ENCODE assay signal across 8 cellular contexts in the genomic region with DNA sequence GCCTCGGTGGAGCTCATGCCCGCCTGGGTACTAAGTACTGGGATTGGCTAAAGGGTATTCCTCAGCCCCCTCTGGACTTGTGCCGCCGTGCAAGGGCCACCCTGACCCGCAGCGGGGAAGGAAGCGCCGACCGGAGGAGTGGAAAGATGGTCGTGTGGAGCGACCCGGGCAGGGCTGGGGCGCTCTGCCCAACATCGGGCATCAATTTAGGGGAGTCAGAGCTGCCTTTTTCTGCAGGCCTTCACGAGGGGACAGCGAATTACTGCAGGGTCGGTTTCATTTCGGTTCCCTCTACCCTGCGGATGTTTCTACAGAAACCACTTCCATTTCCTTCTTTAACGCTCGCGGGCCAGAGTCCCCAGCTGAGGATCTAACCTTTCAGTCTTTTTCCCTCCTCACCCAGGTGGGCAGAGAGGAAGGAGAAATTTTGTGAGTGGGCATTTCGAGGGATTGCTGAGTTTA. TPM values are rescaled to one million over a fixed set of nuclear protein-coding genes. Genes with fewer than 3 reads are reported as not detected.
A peak's percentile ranks its signal among the peaks of the same experiment; 100 is the strongest.
DNase-seq lines count a peak whose midpoint lies in the region; ATAC-seq and TF ChIP-seq lines count a peak whose summit lies in the region.

No MANE protein-coding gene starts in this region.

- peaks cover 56% of the 10 kb centered on the region for H3K4me1 Mint-ChIP-seq in activated naive CD4-positive, alpha-beta T cell treated with anti-CD3 and anti-CD28 coated beads for 36 hours (ENCODE audit: low read depth)
- H3K4me1 Mint-ChIP-seq in activated CD4-positive, alpha-beta memory T cell treated with anti-CD3 and anti-CD28 coated beads for 36 hours (ENCODE audit: low read depth): peaks cover 50% of the 10 kb centered on the region

- H3K4me1 ChIP-seq in right atrium auricular region: peaks cover 0 to 53% of the 10 kb centered on the region in 2 donors
- peaks cover 8 to 32% (median 20%) of the 10 kb centered on the region in 3 donors for H3K4me1 ChIP-seq in skeletal muscle tissue (ENCODE audit: control insufficient read depth in 3 of 3, insufficient read depth in 3 of 3, low read length in 3 of 3)

- peak overlapping the region; percentile 90 to 100 (median 99) for H3K9ac ChIP-seq in skeletal muscle tissue (ENCODE audit: low read depth in 1 of 3, low read length in 3 of 3)

- H3K27ac ChIP-seq in right atrium auricular region (peak overlapping the region; percentile 98 to 99), skeletal muscle tissue (ENCODE audit: low read depth, low read length) (peak overlapping the region; percentile 100)

- H3K4me3 Mint-ChIP-seq in activated naive CD4-positive, alpha-beta T cell treated with anti-CD3 and anti-CD28 coated beads for 36 hours: peak overlapping the region; percentile 96
- peak overlapping the region; percentile 86 for H3K4me3 Mint-ChIP-seq in activated CD4-positive, alpha-beta memory T cell treated with anti-CD3 and anti-CD28 coated beads for 36 hours

- H3K4me3 ChIP-seq in right atrium auricular region: peak overlapping the region; percentile 79 to 87
- peak overlapping the region; percentile 91 to 98 (median 96) for H3K4me3 ChIP-seq in skeletal muscle tissue (ENCODE audit: low read length in 3 of 3)

- no peak for TF ChIP-seq CTCF in right atrium auricular region (IDR thresholded peaks at IDR 0.05)

- CTCF ChIA-PET in activated naive CD4-positive, alpha-beta T cell treated with anti-CD3 and anti-CD28 coated beads for 36 hours (lab: Charles Lee): interaction anchor here (0.6 to 1.6 kb wide), 5 partner anchors 15 to 95 kb away, joined by 3 to 9 read pairs (median 3); a partner anchor contains a TSS
- CTCF ChIA-PET in activated CD4-positive, alpha-beta memory T cell treated with anti-CD3 and anti-CD28 coated beads for 36 hours (lab: Charles Lee): interaction anchor here (1.0 to 3.2 kb wide), 4 partner anchors 39 to 75 kb away, joined by 3 to 11 read pairs (median 4); no protein-coding TSS in a partner anchor

- no peaks in the 10 kb centered on the region for H3K27me3 Mint-ChIP-seq in activated naive CD4-positive, alpha-beta T cell treated with anti-CD3 and anti-CD28 coated beads for 36 hours (ENCODE audit: low read depth)
- no peaks in the 10 kb centered on the region for H3K27me3 Mint-ChIP-seq in activated CD4-positive, alpha-beta memory T cell treated with anti-CD3 and anti-CD28 coated beads for 36 hours

- H3K36me3 ChIP-seq in right atrium auricular region (no peaks in the 10 kb centered on the region), skeletal muscle tissue (ENCODE audit: control insufficient read depth in 3 of 3, insufficient read depth in 3 of 3, low read length in 3 of 3) (peaks cover 2 to 25% (median 17%) of the 10 kb centered on the region in 3 donors)

- H3K9me3 ChIP-seq in right atrium auricular region (no peaks in the 10 kb centered on the region), skeletal muscle tissue (ENCODE audit: control insufficient read depth in 3 of 3, low read length in 3 of 3) (no peaks in the 10 kb centered on the region)

- DNase-seq in activated naive CD4-positive, alpha-beta T cell treated with anti-CD3 and anti-CD28 coated beads for 36 hours: no peak
- no peak for DNase-seq in activated naive CD4-positive, alpha-beta T cell treated with anti-CD3 and anti-CD28 coated beads, Interleukin-2, amount 50 U/mL, for 16 hours
- no peak for DNase-seq in activated CD4-positive, alpha-beta memory T cell treated with anti-CD3 and anti-CD28 coated beads for 36 hours
- no peak for DNase-seq in right atrium auricular region (ENCODE audit: low spot score)
- DNase-seq in effector CD4-positive, alpha-beta T cell: no peak

- peak overlapping the region; percentile 99 for H3K27ac Mint-ChIP-seq in activated naive CD4-positive, alpha-beta T cell treated with anti-CD3 and anti-CD28 coated beads for 36 hours
- H3K27ac Mint-ChIP-seq in activated CD4-positive, alpha-beta memory T cell treated with anti-CD3 and anti-CD28 coated beads for 36 hours: peak overlapping the region; percentile 96

- POLR2A ChIA-PET in activated CD4-positive, alpha-beta memory T cell treated with anti-CD3 and anti-CD28 coated beads for 36 hours (lab: Charles Lee): interaction anchor here (0.6 to 1.6 kb wide), 6 partner anchors 9 to 272 kb away, joined by 3 to 5 read pairs (median 4); a partner anchor contains a TSS

- peaks cover 13% of the 10 kb centered on the region for H3K36me3 Mint-ChIP-seq in activated naive CD4-positive, alpha-beta T cell treated with anti-CD3 and anti-CD28 coated beads for 36 hours (ENCODE audit: low read depth)
- peaks cover 18% of the 10 kb centered on the region for H3K36me3 Mint-ChIP-seq in activated CD4-positive, alpha-beta memory T cell treated with anti-CD3 and anti-CD28 coated beads for 36 hours

- intact Hi-C loops in activated naive CD4-positive, alpha-beta T cell treated with anti-CD3 and anti-CD28 coated beads for 36 hours (cut with micrococcal nuclease): loop anchor here (1.0 to 10.0 kb wide), 11 partner anchors 50 to 1212 kb away; a partner anchor contains a TSS
- intact Hi-C loops in activated CD4-positive, alpha-beta memory T cell treated with anti-CD3 and anti-CD28 coated beads for 36 hours (cut with micrococcal nuclease): loop anchor here (1.0 to 10.0 kb wide), 12 partner anchors 68 to 1512 kb away; a partner anchor contains a TSS

- H3K9me3 Mint-ChIP-seq in activated naive CD4-positive, alpha-beta T cell treated with anti-CD3 and anti-CD28 coated beads for 36 hours: no peaks in the 10 kb centered on the region
- no peaks in the 10 kb centered on the region for H3K9me3 Mint-ChIP-seq in activated CD4-positive, alpha-beta memory T cell treated with anti-CD3 and anti-CD28 coated beads for 36 hours

- H3K27me3 ChIP-seq in right atrium auricular region: no peaks in the 10 kb centered on the region
- H3K27me3 ChIP-seq in skeletal muscle tissue (ENCODE audit: control insufficient read depth in 3 of 3, insufficient read depth in 3 of 3, low read length in 3 of 3): no peaks in the 10 kb centered on the region

- ATAC-seq in HG03159 (IDR thresholded peaks at IDR 0.05; ENCODE audit: unreplicated experiment): peak; percentile 16
- ATAC-seq in GM21825 (IDR thresholded peaks at IDR 0.05; ENCODE audit: unreplicated experiment): no peak

RNA-seq across cellular contexts. Expression of a gene that starts 1.0 kb away (rescaled TPM):
- total RNA-seq in activated naive CD4-positive, alpha-beta T cell treated with anti-CD3 and anti-CD28 coated beads for 36 hours: 10 to 100 TPM; 39.4 to 42.3 TPM
- total RNA-seq in activated CD4-positive, alpha-beta memory T cell treated with anti-CD3 and anti-CD28 coated beads for 36 hours: 10 to 100 TPM; 57.4 to 57.7 TPM
- total RNA-seq in right atrium auricular region (10 to 100 TPM; 66.7 to 72.1 TPM), skeletal muscle tissue (28.7 TPM)

RNA-seq across cellular contexts. Expression of a gene that starts 5.5 kb away (rescaled TPM):
- total RNA-seq in activated naive CD4-positive, alpha-beta T cell treated with anti-CD3 and anti-CD28 coated beads for 36 hours: 10 to 100 TPM; 28.1 to 28.9 TPM
- total RNA-seq in activated CD4-positive, alpha-beta memory T cell treated with anti-CD3 and anti-CD28 coated beads for 36 hours: 10 to 100 TPM; 42.3 to 45.9 TPM
- total RNA-seq in right atrium auricular region: 10 to 100 TPM; 44.7 to 59.7 TPM
- total RNA-seq in skeletal muscle tissue: 34.4 TPM
